Comparison of ENCODE assay signal across 20 cellular contexts in genomic region chr6:13672904-13673303, GRCh38. TPM values are rescaled to one million over a fixed set of nuclear protein-coding genes. Genes with fewer than 3 reads are reported as not detected.
DNase-seq lines count a peak whose midpoint lies in the region; ATAC-seq and TF ChIP-seq lines count a peak whose summit lies in the region.
"Had no signal": no experiment of that assay in that cellular context is flagged by ENCODE, and none has a peak within 500 bp of the region (broad histone marks: within the 10 kb centered on the region; RNA-seq: fewer than 3 reads in every experiment).

No MANE protein-coding gene starts in this region.

- no peak overlapping the region for H2AK9ac ChIP-seq in IMR-90 (replicated peaks; ENCODE audit: low read depth, low read length, poor library complexity)

- H3K27ac Mint-ChIP-seq in CD4-positive, alpha-beta memory T cell, result peak overlapping the region in 5 of 7 donors; percentile 16 to 53 (median 39)
- peak overlapping the region; percentile 51 for H3K27ac Mint-ChIP-seq in dendritic cell treated with granulocyte-macrophage colony-stimulating factor and Interleukin-4, amounts not matched to agents 40 ng/mL and 50 ng/mL, for 4 days
- peak overlapping the region; percentile 34 to 41 for H3K27ac Mint-ChIP-seq in natural killer cell treated with Interleukin-12 subunit alpha and Interleukin-12 subunit beta and Interleukin-15 and Interleukin-18, amount 100 ng/mL, for 72 hours

- no peak overlapping the region for H2BK15ac ChIP-seq in IMR-90 (ENCODE audit: low read depth, low read length)

- H2BK5ac ChIP-seq in IMR-90 (ENCODE audit: low read depth, low read length, poor library complexity, severe bottlenecking), result no peak overlapping the region

- H3K27ac ChIP-seq in CD4-positive, alpha-beta memory T cell (ENCODE audit: low read depth, low read length), result no peak overlapping the region
- H3K27ac ChIP-seq in IMR-90 (ENCODE audit: insufficient read depth, low read length), result no peak overlapping the region
- H3K27ac ChIP-seq: GM23248, RWPE1 had no signal

- POLR2A ChIA-PET in CD4-positive, alpha-beta memory T cell (lab: Charles Lee; ENCODE audit: partially characterized antibody), result interaction anchor here (1.3 to 1.4 kb wide), 2 partner anchors 13 to 98 kb away, joined by 3 to 6 read pairs; partner anchors contain the start of gene SIRT5
- POLR2A ChIA-PET in IMR-90 (lab: Charles Lee; ENCODE audit: unreplicated experiment), result no interaction called here

- H2BK120ac ChIP-seq in IMR-90 (ENCODE audit: low read depth, low read length), result no peak overlapping the region

- H3K36me3 Mint-ChIP-seq in CD4-positive, alpha-beta memory T cell, result peaks cover 10 to 23% of the 10 kb centered on the region in 2 donors
- H3K36me3 Mint-ChIP-seq in dendritic cell treated with granulocyte-macrophage colony-stimulating factor and Interleukin-4, amounts not matched to agents 40 ng/mL and 50 ng/mL, for 4 days (ENCODE audit: low read depth), result peaks cover 8% of the 10 kb centered on the region
- H3K36me3 Mint-ChIP-seq in natural killer cell treated with Interleukin-12 subunit alpha and Interleukin-12 subunit beta and Interleukin-15 and Interleukin-18, amount 100 ng/mL, for 72 hours, result peaks cover 16% of the 10 kb centered on the region

- CTCF ChIA-PET in CD4-positive, alpha-beta memory T cell (lab: Charles Lee; ENCODE audit: partially characterized antibody), result interaction anchor here (0.6 kb wide), 1 partner anchor 23 kb away, joined by 3 read pairs; no protein-coding TSS in a partner anchor
- CTCF ChIA-PET in IMR-90 (lab: Yijun Ruan, JAX), result interaction anchor here (0.5 kb wide), 1 partner anchor 10 kb away, joined by 3 read pairs; no protein-coding TSS in a partner anchor

- peaks cover 66% of the 10 kb centered on the region for H3K4me1 ChIP-seq in CD4-positive, alpha-beta memory T cell (ENCODE audit: insufficient read depth, low read length)
- no peaks in the 10 kb centered on the region for H3K4me1 ChIP-seq in IMR-90 (ENCODE audit: control insufficient read depth, insufficient read depth, low read length)

- H4K91ac ChIP-seq in IMR-90 (ENCODE audit: insufficient read depth, low read depth, low read length), result no peak overlapping the region

- peaks cover 10 to 39% of the 10 kb centered on the region in 2 experiments for H3K79me1 ChIP-seq in IMR-90 (ENCODE audit: low read depth in 1 of 2, low read length in 2 of 2)

- H3K56ac ChIP-seq in IMR-90 (ENCODE audit: extremely low read depth, insufficient read depth, low read length), result no peak overlapping the region

- H3K14ac ChIP-seq in IMR-90 (replicated peaks; ENCODE audit: low read depth, low read length), result no peak overlapping the region

- H3K36me3 ChIP-seq in CD4-positive, alpha-beta memory T cell (ENCODE audit: insufficient read depth, low read length), result no peaks in the 10 kb centered on the region
- no peaks in the 10 kb centered on the region for H3K36me3 ChIP-seq in IMR-90 (ENCODE audit: control insufficient read depth, insufficient read depth, low read length)

- no peak overlapping the region for H3K4me2 ChIP-seq in IMR-90 (ENCODE audit: low read depth, low read length)

- no peak overlapping the region for H2AFZ ChIP-seq in IMR-90 (replicated peaks; ENCODE audit: low read length, poor library complexity)
- H2AFZ ChIP-seq: GM23248 had no signal

- H3K9ac ChIP-seq in IMR-90 (ENCODE audit: low read depth, low read length), result no peak overlapping the region
- H3K9ac ChIP-seq: GM23248 had no signal

- H3K9me3 Mint-ChIP-seq in CD4-positive, alpha-beta memory T cell, result peaks cover 0 to 11% (median 7%) of the 10 kb centered on the region in 8 donors
- peaks cover 9% of the 10 kb centered on the region for H3K9me3 Mint-ChIP-seq in dendritic cell treated with granulocyte-macrophage colony-stimulating factor and Interleukin-4, amounts not matched to agents 40 ng/mL and 50 ng/mL, for 4 days
- H3K9me3 Mint-ChIP-seq in natural killer cell treated with Interleukin-12 subunit alpha and Interleukin-12 subunit beta and Interleukin-15 and Interleukin-18, amount 100 ng/mL, for 72 hours, result peaks cover 9% of the 10 kb centered on the region

- H3K4me3 Mint-ChIP-seq in CD4-positive, alpha-beta memory T cell, result peak overlapping the region in 3 of 8 donors; percentile 12 to 61 (median 27)
- H3K4me3 Mint-ChIP-seq in dendritic cell treated with granulocyte-macrophage colony-stimulating factor and Interleukin-4, amounts not matched to agents 40 ng/mL and 50 ng/mL, for 4 days, result no peak overlapping the region
- peak overlapping the region; percentile 5 for H3K4me3 Mint-ChIP-seq in natural killer cell treated with Interleukin-12 subunit alpha and Interleukin-12 subunit beta and Interleukin-15 and Interleukin-18, amount 100 ng/mL, for 72 hours
- H3K4me3 Mint-ChIP-seq: CD14-positive monocyte had no signal

- TF ChIP-seq CTCF in IMR-90 (conservative IDR thresholded peaks at IDR 0.05; ENCODE audit: low read depth, low read length), result no peak

- H4K8ac ChIP-seq in IMR-90 (ENCODE audit: low read depth in 2 of 2, low read length in 2 of 2), result no peak overlapping the region

- no peak for TF ChIP-seq RAD21 in IMR-90 (IDR thresholded peaks at IDR 0.05; ENCODE audit: low read length)

- H3K4me1 Mint-ChIP-seq in CD4-positive, alpha-beta memory T cell, result peaks cover 43 to 80% (median 68%) of the 10 kb centered on the region in 4 donors
- H3K4me1 Mint-ChIP-seq in dendritic cell treated with granulocyte-macrophage colony-stimulating factor and Interleukin-4, amounts not matched to agents 40 ng/mL and 50 ng/mL, for 4 days (ENCODE audit: low read depth), result peaks cover 49% of the 10 kb centered on the region
- peaks cover 61 to 70% of the 10 kb centered on the region in 2 donors for H3K4me1 Mint-ChIP-seq in natural killer cell treated with Interleukin-12 subunit alpha and Interleukin-12 subunit beta and Interleukin-15 and Interleukin-18, amount 100 ng/mL, for 72 hours (ENCODE audit: low read depth in 2 of 2)

- DNase-seq in CD4-positive, alpha-beta memory T cell, result no peak
- no peak for DNase-seq in IMR-90
- no peak for DNase-seq in natural killer cell treated with Interleukin-12 subunit alpha and Interleukin-12 subunit beta and Interleukin-15 and Interleukin-18, amount 100 ng/mL, for 72 hours (ENCODE audit: low spot score)
- no peak for DNase-seq in ureter (ENCODE audit: low spot score)
- DNase-seq in NCI-H524 treated with DMSO at 0.1 percent for 48 hours (lab: John Stamatoyannopoulos, UW), result no peak
- DNase-seq: ACHN, AML-193, GM23248, KG1, NCI-H1436, NCI-H2029, NCI-H2171, NCI-H446, PC-3 had no signal

- H3K27me3 Mint-ChIP-seq in CD4-positive, alpha-beta memory T cell, result no peaks in the 10 kb centered on the region
- no peaks in the 10 kb centered on the region for H3K27me3 Mint-ChIP-seq in dendritic cell treated with granulocyte-macrophage colony-stimulating factor and Interleukin-4, amounts not matched to agents 40 ng/mL and 50 ng/mL, for 4 days
- no peaks in the 10 kb centered on the region for H3K27me3 Mint-ChIP-seq in natural killer cell treated with Interleukin-12 subunit alpha and Interleukin-12 subunit beta and Interleukin-15 and Interleukin-18, amount 100 ng/mL, for 72 hours

- peaks cover 31% of the 10 kb centered on the region for H4K20me1 ChIP-seq in IMR-90 (ENCODE audit: insufficient read depth, low read length)

- no peaks in the 10 kb centered on the region for H3K27me3 ChIP-seq in CD4-positive, alpha-beta memory T cell (ENCODE audit: insufficient read depth, low read length)
- no peaks in the 10 kb centered on the region for H3K27me3 ChIP-seq in IMR-90 (ENCODE audit: control insufficient read depth, insufficient read depth, low read length)

- TSS peak; percentile 9 for BruUV-seq in IMR-90 (replicated peaks; lab: Mats Ljungman, UMichigan)

- in situ Hi-C loops in IMR-90 (cut with MboI; ENCODE audit: low sequenced_read_pairs), result no loop called here

- no peak overlapping the region for H2BK20ac ChIP-seq in IMR-90 (ENCODE audit: low read depth, low read length)

- dilution Hi-C loops in IMR-90 (cut with HindIII; ENCODE audit: low sequenced_read_pairs, unreplicated experiment), result no loop called here

- H2AK5ac ChIP-seq in IMR-90 (ENCODE audit: low read depth, low read length), result no peak overlapping the region

- H3K4me3 ChIP-seq in CD4-positive, alpha-beta memory T cell (ENCODE audit: low read length in 2 of 2), result no peak overlapping the region
- no peak overlapping the region for H3K4me3 ChIP-seq in IMR-90 (ENCODE audit: insufficient read depth, low read depth, low read length)
- H3K4me3 ChIP-seq: GM23248 had no signal

- ATAC-seq in IMR-90 (ENCODE audit: low read depth), result no peak
- ATAC-seq in natural killer cell treated with Interleukin-12 subunit alpha and Interleukin-12 subunit beta and Interleukin-15 and Interleukin-18, amount 100 ng/mL, for 72 hours, result no peak
- no peak for ATAC-seq in HG02642 (IDR thresholded peaks at IDR 0.05; ENCODE audit: poor library complexity, unreplicated experiment)
- ATAC-seq in HG03139 (IDR thresholded peaks at IDR 0.05; ENCODE audit: unreplicated experiment), result no peak
- ATAC-seq: HCT116, PC-3 had no signal

- H3K23ac ChIP-seq in IMR-90 (ENCODE audit: low read depth, low read length), result no peak overlapping the region

- no peak overlapping the region for H3K18ac ChIP-seq in IMR-90 (ENCODE audit: low read depth, low read length)

- intact Hi-C loops in CD4-positive, alpha-beta memory T cell (cut with micrococcal nuclease), result no loop called here
- intact Hi-C loops in IMR-90 (cut with micrococcal nuclease), result no loop called here
- intact Hi-C loops in dendritic cell treated with granulocyte-macrophage colony-stimulating factor and Interleukin-4, amounts not matched to agents 40 ng/mL and 50 ng/mL, for 4 days (cut with micrococcal nuclease), result no loop called here

- no peaks in the 10 kb centered on the region for H3K9me1 ChIP-seq in IMR-90 (ENCODE audit: insufficient read depth, low read length)

- no peak overlapping the region for H3K4ac ChIP-seq in IMR-90 (ENCODE audit: low read depth, low read length)

- no peak for TF ChIP-seq POLR2A in IMR-90 (IDR thresholded peaks at IDR 0.05; ENCODE audit: low read depth, low read length)

- H4K5ac ChIP-seq in IMR-90 (ENCODE audit: low read depth, low read length), result no peak overlapping the region

- peaks cover 0 to 3% of the 10 kb centered on the region in 2 donors for H3K9me3 ChIP-seq in CD4-positive, alpha-beta memory T cell (ENCODE audit: control insufficient read depth in 1 of 2, low read length in 2 of 2)
- no peaks in the 10 kb centered on the region for H3K9me3 ChIP-seq in IMR-90 (ENCODE audit: control insufficient read depth, insufficient read depth, low read length)

RNA-seq across cellular contexts. Expression of gene RANBP9, which starts 38.7 kb away (rescaled TPM):
- 10 to 100 TPM; 51.1 to 52.9 TPM for total RNA-seq in CD4-positive, alpha-beta memory T cell
- 1 to 10 TPM; 3.4 to 8.8 TPM for polyA plus RNA-seq in CD4-positive, alpha-beta memory T cell
- total RNA-seq in IMR-90 (2012; rRNA removed), result 17.7 and 23.3 TPM in 2 replicates
- polyA plus RNA-seq in IMR-90 (2012; rRNA removed), result 22.1 and 27.8 TPM in 2 replicates
- 4.6 and 5.4 TPM in 2 replicates for polyA plus RNA-seq in IMR-90 (2012; cell fraction: cytosol; rRNA removed)
- polyA plus RNA-seq in IMR-90 (2012; cell fraction: nucleus; rRNA removed; ENCODE audit: low replicate concordance), result 3.0 and 31.7 TPM in 2 replicates
- total RNA-seq in natural killer cell treated with Interleukin-12 subunit alpha and Interleukin-12 subunit beta and Interleukin-15 and Interleukin-18, amount 100 ng/mL, for 72 hours, result 10 to 100 TPM; 49.2 to 61.1 TPM
- total RNA-seq in ureter, result 41.7 TPM

RNA-seq across cellular contexts. Expression of gene NOL7, which starts 57.8 kb away (rescaled TPM):
- total RNA-seq in CD4-positive, alpha-beta memory T cell, result 10 to 100 TPM; 62.1 to 69.1 TPM
- 100 to 1,000 TPM; 118 to 137 TPM for polyA plus RNA-seq in CD4-positive, alpha-beta memory T cell
- total RNA-seq in IMR-90 (2012; rRNA removed), result 21.3 and 60.8 TPM in 2 replicates
- polyA plus RNA-seq in IMR-90 (2012; rRNA removed), result 33.4 and 34.5 TPM in 2 replicates
- polyA plus RNA-seq in IMR-90 (2012; cell fraction: cytosol; rRNA removed), result 36.6 and 39.1 TPM in 2 replicates
- polyA plus RNA-seq in IMR-90 (2012; cell fraction: nucleus; rRNA removed; ENCODE audit: low replicate concordance), result 16.3 and 34.0 TPM in 2 replicates
- total RNA-seq in natural killer cell treated with Interleukin-12 subunit alpha and Interleukin-12 subunit beta and Interleukin-15 and Interleukin-18, amount 100 ng/mL, for 72 hours, result 100 to 1,000 TPM in 1 of 2 donors, 10 to 100 TPM in 1; 62.6 to 102 TPM
- 56.9 TPM for total RNA-seq in ureter
